In genomic region chr17:63903787-63904201, GRCh38 we compare ENCODE assay signal across 9 cellular contexts. TPM values are rescaled to one million over a fixed set of nuclear protein-coding genes. Genes with fewer than 3 reads are reported as not detected.
A peak's percentile ranks its signal among the peaks of the same experiment; 100 is the strongest.
DNase-seq lines count a peak whose midpoint lies in the region; ATAC-seq and TF ChIP-seq lines count a peak whose summit lies in the region.
"Not testable (repeated sequence)": the region's sequence is repeated elsewhere in the genome, so short reads cannot be mapped to it uniquely, and the experiment has no call there.
"Had no signal": no experiment of that assay in that cellular context is flagged by ENCODE, and none has a peak within 500 bp of the region (broad histone marks: within the 10 kb centered on the region; RNA-seq: fewer than 3 reads in every experiment).

No MANE protein-coding gene starts in this region.

- H3K9me3 ChIP-seq in CD4-positive, alpha-beta T cell (ENCODE audit: control insufficient read depth, low read length) = not testable (repeated sequence)

- not testable (repeated sequence) for DNase-seq in CD4-positive, alpha-beta T cell; HFF-Myc (ENCODE audit: extremely low read depth, low read depth); glutamatergic neuron
- peak; percentile 16 for DNase-seq in NCI-H82 treated with DMSO at 0.1 percent for 48 hours (lab: John Stamatoyannopoulos, UW; ENCODE audit: unreplicated experiment)
- DNase-seq in activated CD4-positive, alpha-beta T cell treated with anti-CD3 and anti-CD28 coated beads, Interleukin-2, amount 10 ng/mL, durations not matched to agents 24 days and 14 days = peak; percentile 81
- DNase-seq in MCF 10A (ENCODE audit: unreplicated experiment) = peak; percentile 27
- DNase-seq in naive B cell = peak; percentile 63

- not testable (repeated sequence) for H3K27me3 ChIP-seq in CD4-positive, alpha-beta T cell (ENCODE audit: control insufficient read depth, insufficient read depth, low read length)

- not testable (repeated sequence) for H3K27ac ChIP-seq in CD4-positive, alpha-beta T cell (ENCODE audit: low read depth, low read length)

- not testable (repeated sequence) for H3K27me3 Mint-ChIP-seq in CD4-positive, alpha-beta T cell; glutamatergic neuron (ENCODE audit: unreplicated experiment); naive B cell; stimulated activated naive CD8-positive, alpha-beta T cell treated with anti-CD3 and anti-CD28 coated beads, Interleukin-15, Interleukin-2, amounts not matched to agents 100 ng/mL and 50 ng/mL, for 24 hours
- H3K27me3 Mint-ChIP-seq in activated CD4-positive, alpha-beta T cell treated with anti-CD3 and anti-CD28 coated beads, Interleukin-2, amount 10 ng/mL, durations not matched to agents 24 days and 14 days = peaks cover 17% of the 10 kb centered on the region
- peaks cover 42% of the 10 kb centered on the region for H3K27me3 Mint-ChIP-seq in MCF 10A (ENCODE audit: insufficient read depth, unreplicated experiment)

- H3K36me3 Mint-ChIP-seq in CD4-positive, alpha-beta T cell (ENCODE audit: low read depth); activated CD4-positive, alpha-beta T cell treated with anti-CD3 and anti-CD28 coated beads, Interleukin-2, amount 10 ng/mL, durations not matched to agents 24 days and 14 days (ENCODE audit: low read depth); MCF 10A (ENCODE audit: insufficient read depth, unreplicated experiment); glutamatergic neuron (ENCODE audit: unreplicated experiment); naive B cell; stimulated activated naive CD8-positive, alpha-beta T cell treated with anti-CD3 and anti-CD28 coated beads, Interleukin-15, Interleukin-2, amounts not matched to agents 100 ng/mL and 50 ng/mL, for 24 hours (ENCODE audit: low read depth): not testable (repeated sequence)

- H3K4me1 Mint-ChIP-seq in CD4-positive, alpha-beta T cell (ENCODE audit: low read depth); MCF 10A (ENCODE audit: insufficient read depth, unreplicated experiment); naive B cell: not testable (repeated sequence)
- peaks cover 10% of the 10 kb centered on the region for H3K4me1 Mint-ChIP-seq in activated CD4-positive, alpha-beta T cell treated with anti-CD3 and anti-CD28 coated beads, Interleukin-2, amount 10 ng/mL, durations not matched to agents 24 days and 14 days
- peaks cover 41% of the 10 kb centered on the region for H3K4me1 Mint-ChIP-seq in glutamatergic neuron (ENCODE audit: low read depth, unreplicated experiment)
- peaks cover 15% of the 10 kb centered on the region for H3K4me1 Mint-ChIP-seq in stimulated activated naive CD8-positive, alpha-beta T cell treated with anti-CD3 and anti-CD28 coated beads, Interleukin-15, Interleukin-2, amounts not matched to agents 100 ng/mL and 50 ng/mL, for 24 hours (ENCODE audit: low read depth)

- intact Hi-C loops in CD4-positive, alpha-beta T cell (cut with DNase I, micrococcal nuclease); activated CD4-positive, alpha-beta T cell treated with anti-CD3 and anti-CD28 coated beads, Interleukin-2, amount 10 ng/mL, durations not matched to agents 24 days and 14 days (cut with micrococcal nuclease); MCF 10A (cut with micrococcal nuclease): not testable (repeated sequence)

- BruUV-seq in MCF 10A (replicated peaks; lab: Mats Ljungman, UMichigan) = not testable (repeated sequence)

- peak; percentile 80 for ATAC-seq in CD4-positive, alpha-beta T cell (ENCODE audit: poor library complexity)
- peak; percentile 97 to 98 for ATAC-seq in naive B cell (ENCODE audit: low read depth in 2 of 2)

- CTCF ChIA-PET in CD4-positive, alpha-beta T cell (lab: Charles Lee) = interaction anchor here (0.8 to 1.4 kb wide), 6 partner anchors 9 to 379 kb away, joined by 3 to 6 read pairs (median 4); no protein-coding TSS in a partner anchor
- CTCF ChIA-PET in MCF 10A (lab: Yijun Ruan, JAX) = interaction anchor here (0.6 to 2.6 kb wide), 11 partner anchors 8 to 272 kb away, joined by 3 to 12 read pairs (median 4); partner anchors contain the start of gene CSHL1

- POLR2A ChIA-PET in CD4-positive, alpha-beta T cell (lab: Charles Lee); MCF 10A (lab: Yijun Ruan, JAX): not testable (repeated sequence)

- H3K4me3 Mint-ChIP-seq in CD4-positive, alpha-beta T cell; activated CD4-positive, alpha-beta T cell treated with anti-CD3 and anti-CD28 coated beads, Interleukin-2, amount 10 ng/mL, durations not matched to agents 24 days and 14 days; MCF 10A (ENCODE audit: unreplicated experiment); glutamatergic neuron (ENCODE audit: unreplicated experiment); stimulated activated naive CD8-positive, alpha-beta T cell treated with anti-CD3 and anti-CD28 coated beads, Interleukin-15, Interleukin-2, amounts not matched to agents 100 ng/mL and 50 ng/mL, for 24 hours: not testable (repeated sequence)
- H3K4me3 Mint-ChIP-seq in naive B cell = peak overlapping the region in 1 of 8 donors; percentile 84

- not testable (repeated sequence) for H3K4me3 ChIP-seq in HFF-Myc (replicated peaks; ENCODE audit: low read depth, low read length)

- peak; percentile 64 for TF ChIP-seq CTCF in CD4-positive, alpha-beta T cell (IDR thresholded peaks at IDR 0.05)
- TF ChIP-seq CTCF in HFF-Myc (IDR thresholded peaks at IDR 0.05; ENCODE audit: low read depth, low read length, missing control alignments) (peak; percentile 22), MCF 10A (IDR thresholded peaks at IDR 0.05; ENCODE audit: unreplicated experiment) (peak; percentile 30), glutamatergic neuron (IDR thresholded peaks at IDR 0.05; ENCODE audit: partially characterized antibody, unreplicated experiment) (peak; percentile 40)

- not testable (repeated sequence) for H3K9me3 Mint-ChIP-seq in CD4-positive, alpha-beta T cell; activated CD4-positive, alpha-beta T cell treated with anti-CD3 and anti-CD28 coated beads, Interleukin-2, amount 10 ng/mL, durations not matched to agents 24 days and 14 days; MCF 10A (ENCODE audit: unreplicated experiment); glutamatergic neuron (ENCODE audit: unreplicated experiment); naive B cell; stimulated activated naive CD8-positive, alpha-beta T cell treated with anti-CD3 and anti-CD28 coated beads, Interleukin-15, Interleukin-2, amounts not matched to agents 100 ng/mL and 50 ng/mL, for 24 hours

- not testable (repeated sequence) for H3K27ac Mint-ChIP-seq in CD4-positive, alpha-beta T cell; activated CD4-positive, alpha-beta T cell treated with anti-CD3 and anti-CD28 coated beads, Interleukin-2, amount 10 ng/mL, durations not matched to agents 24 days and 14 days; MCF 10A (ENCODE audit: low read depth, unreplicated experiment)
- H3K27ac Mint-ChIP-seq in glutamatergic neuron (ENCODE audit: unreplicated experiment) = peak overlapping the region; percentile 84
- peak overlapping the region in 1 of 6 donors; percentile 94 for H3K27ac Mint-ChIP-seq in naive B cell
- peak overlapping the region; percentile 36 for H3K27ac Mint-ChIP-seq in stimulated activated naive CD8-positive, alpha-beta T cell treated with anti-CD3 and anti-CD28 coated beads, Interleukin-15, Interleukin-2, amounts not matched to agents 100 ng/mL and 50 ng/mL, for 24 hours

RNA-seq across cellular contexts. Expression of gene CSHL1, which starts 7.3 kb away (rescaled TPM):
- not detected for total RNA-seq in CD4-positive, alpha-beta T cell
- not detected in 2 replicates for total RNA-seq in activated CD4-positive, alpha-beta T cell treated with anti-CD3 and anti-CD28 coated beads, Interleukin-2, amount 10 ng/mL, durations not matched to agents 24 days and 14 days
- total RNA-seq in MCF 10A (2022) (not detected in 2 replicates), glutamatergic neuron (ENCODE audit: unreplicated experiment) (not detected)
- polyA plus RNA-seq in naive B cell (ENCODE audit: low read depth in 6 of 6) = not detected
- polyA plus RNA-seq: esophagus had no signal

RNA-seq across cellular contexts. Expression of gene CSH1, which starts 7.4 kb away (rescaled TPM):
- not detected for total RNA-seq in CD4-positive, alpha-beta T cell
- total RNA-seq in activated CD4-positive, alpha-beta T cell treated with anti-CD3 and anti-CD28 coated beads, Interleukin-2, amount 10 ng/mL, durations not matched to agents 24 days and 14 days = not detected in 2 replicates
- total RNA-seq in MCF 10A (2022) (not detected in 2 replicates), glutamatergic neuron (ENCODE audit: unreplicated experiment) (not detected)
- not detected for polyA plus RNA-seq in naive B cell (ENCODE audit: low read depth in 6 of 6)
- polyA plus RNA-seq: esophagus had no signal

RNA-seq across cellular contexts. Expression of gene GH1, which starts 14.8 kb away (rescaled TPM):
- not detected for total RNA-seq in CD4-positive, alpha-beta T cell
- total RNA-seq in activated CD4-positive, alpha-beta T cell treated with anti-CD3 and anti-CD28 coated beads, Interleukin-2, amount 10 ng/mL, durations not matched to agents 24 days and 14 days = not detected in 2 replicates
- not detected in 2 replicates for total RNA-seq in MCF 10A (2022)
- total RNA-seq in glutamatergic neuron (ENCODE audit: unreplicated experiment) = not detected
- polyA plus RNA-seq in naive B cell (ENCODE audit: low read depth in 6 of 6) = 1 to 10 TPM in 1 of 6 donors, not detected in 5; 1.8 TPM
- polyA plus RNA-seq: esophagus had no signal

RNA-seq across cellular contexts. Expression of gene GH2, which starts 22.1 kb away (rescaled TPM):
- total RNA-seq in CD4-positive, alpha-beta T cell = not detected
- total RNA-seq in activated CD4-positive, alpha-beta T cell treated with anti-CD3 and anti-CD28 coated beads, Interleukin-2, amount 10 ng/mL, durations not matched to agents 24 days and 14 days = not detected in 2 replicates
- total RNA-seq in MCF 10A (2022) (not detected in 2 replicates), glutamatergic neuron (ENCODE audit: unreplicated experiment) (not detected)
- polyA plus RNA-seq in naive B cell (ENCODE audit: low read depth in 6 of 6) = not detected
- polyA plus RNA-seq: esophagus had no signal

RNA-seq across cellular contexts. Expression of gene CD79B, which starts 28.3 kb away (rescaled TPM):
- 1 to 10 TPM; 5.3 to 5.5 TPM for total RNA-seq in CD4-positive, alpha-beta T cell
- 24.4 and 29.2 TPM in 2 replicates for total RNA-seq in activated CD4-positive, alpha-beta T cell treated with anti-CD3 and anti-CD28 coated beads, Interleukin-2, amount 10 ng/mL, durations not matched to agents 24 days and 14 days
- not detected in 2 replicates for total RNA-seq in MCF 10A (2022)
- not detected for total RNA-seq in glutamatergic neuron (ENCODE audit: unreplicated experiment)
- polyA plus RNA-seq in naive B cell (ENCODE audit: low read depth in 6 of 6) = 1,000 to 10,000 TPM; 2,263 to 2,851 (median 2,433) TPM
